ENCODE assay signal across 15 cellular contexts in genomic region chr3:67526246-67526645, GRCh38.
A peak's percentile ranks its signal among the peaks of the same experiment; 100 is the strongest.
DNase-seq lines count a peak whose midpoint lies in the region.
"Had no signal": no experiment of that assay in that cellular context is flagged by ENCODE, and none has a peak within 500 bp of the region (broad histone marks: within the 10 kb centered on the region; RNA-seq: fewer than 3 reads in every experiment).

No MANE protein-coding gene starts in this region.

- no peaks in the 10 kb centered on the region for H3K9me3 ChIP-seq in adipocyte (ENCODE audit: control insufficient read depth, low read length)
- H3K9me3 ChIP-seq: psoas muscle, upper lobe of left lung had no signal

- H3K4me1 ChIP-seq in adipocyte (ENCODE audit: control insufficient read depth, insufficient read depth, low read length): peaks cover 37% of the 10 kb centered on the region

- H3K36me3 ChIP-seq in adipocyte (ENCODE audit: control insufficient read depth, insufficient read depth, low read length, severe bottlenecking): peaks cover 5% of the 10 kb centered on the region

- DNase-seq in COLO829 (ENCODE audit: low spot score) (peak; percentile 68), M059J (ENCODE audit: low read depth) (peak; percentile 85), adipocyte (ENCODE audit: low read depth) (peak; percentile 85), kidney tubule cell (ENCODE audit: low spot score) (peak; percentile 27), SKM-1 (lab: John Stamatoyannopoulos, UW; ENCODE audit: unreplicated experiment) (no peak), NCI-H446 (lab: John Stamatoyannopoulos, UW) (no peak), NOMO-1 (lab: John Stamatoyannopoulos, UW; ENCODE audit: unreplicated experiment in 2 of 2) (no peak)
- DNase-seq in effector CD4-positive, alpha-beta T cell: no peak
- DNase-seq: activated CD4-positive, alpha-beta T cell treated with anti-CD3 and anti-CD28 coated beads for 4 hours; activated gamma-delta T cell treated with Interleukin-2 at 50 U/mL for 16 hours; cortex of kidney; mesendoderm; NCI-H2227 treated with DMSO at 0.1 percent for 48 hours; psoas muscle; upper lobe of left lung had no signal

- H3K27me3 ChIP-seq in adipocyte (replicated peaks; ENCODE audit: control insufficient read depth, insufficient read depth, low read length): no peaks in the 10 kb centered on the region
- H3K27me3 ChIP-seq: upper lobe of left lung had no signal

- H3K4me3 ChIP-seq in adipocyte (ENCODE audit: low read length): no peak overlapping the region
- H3K4me3 ChIP-seq: psoas muscle, upper lobe of left lung had no signal

- H3K9ac ChIP-seq in adipocyte (ENCODE audit: low read length): no peak overlapping the region

Comparison
In these comparisons a context has a peak if more than half of its experiments do, and no peak if none do; other contexts are left out.
1. DNase-seq: peak in COLO829 (single experiment), M059J (single experiment), adipocyte (single experiment) and kidney tubule cell (single experiment); none in SKM-1 (single experiment), NCI-H446 (0 of 2), effector CD4-positive, alpha-beta T cell (single experiment) and NOMO-1 (0 of 2).